Comparison of ENCODE assay signal across 1 cellular context in the genomic region with DNA sequence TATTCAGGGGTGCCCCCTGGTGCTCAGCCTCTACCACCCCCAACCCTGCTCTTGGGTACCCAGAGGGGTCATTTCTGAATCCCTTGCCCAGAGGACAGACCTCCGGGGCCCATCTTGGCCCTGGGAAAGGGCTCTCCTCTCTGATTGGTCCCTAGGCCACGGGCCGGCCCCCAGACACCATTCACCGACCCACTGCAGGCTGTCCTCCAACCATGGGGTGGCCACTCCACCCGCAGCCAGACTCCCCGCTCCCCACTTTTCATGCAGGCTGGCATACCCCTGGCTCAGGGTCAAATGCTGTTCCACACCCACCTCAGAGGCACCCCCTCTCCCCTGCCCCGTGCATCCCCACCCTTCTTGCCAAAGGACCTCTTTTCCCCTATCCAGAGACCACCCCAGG.
TF ChIP-seq lines count a peak whose summit lies in the region.

No MANE protein-coding gene starts in this region.

TF ChIP-seq in GM23338, 12 proteins besides CTCF, POLR2A, EP300 and RAD21 (continued from another document):
- TF ChIP-seq ZNF331 (CRISPR knock-in tag; IDR thresholded peaks at IDR 0.05; ENCODE audit: low read depth): no peak
TF ChIP-seq in GM23338: peak in this region for 0.
